1 cellular context compared by ENCODE assay signal in the genomic region with DNA sequence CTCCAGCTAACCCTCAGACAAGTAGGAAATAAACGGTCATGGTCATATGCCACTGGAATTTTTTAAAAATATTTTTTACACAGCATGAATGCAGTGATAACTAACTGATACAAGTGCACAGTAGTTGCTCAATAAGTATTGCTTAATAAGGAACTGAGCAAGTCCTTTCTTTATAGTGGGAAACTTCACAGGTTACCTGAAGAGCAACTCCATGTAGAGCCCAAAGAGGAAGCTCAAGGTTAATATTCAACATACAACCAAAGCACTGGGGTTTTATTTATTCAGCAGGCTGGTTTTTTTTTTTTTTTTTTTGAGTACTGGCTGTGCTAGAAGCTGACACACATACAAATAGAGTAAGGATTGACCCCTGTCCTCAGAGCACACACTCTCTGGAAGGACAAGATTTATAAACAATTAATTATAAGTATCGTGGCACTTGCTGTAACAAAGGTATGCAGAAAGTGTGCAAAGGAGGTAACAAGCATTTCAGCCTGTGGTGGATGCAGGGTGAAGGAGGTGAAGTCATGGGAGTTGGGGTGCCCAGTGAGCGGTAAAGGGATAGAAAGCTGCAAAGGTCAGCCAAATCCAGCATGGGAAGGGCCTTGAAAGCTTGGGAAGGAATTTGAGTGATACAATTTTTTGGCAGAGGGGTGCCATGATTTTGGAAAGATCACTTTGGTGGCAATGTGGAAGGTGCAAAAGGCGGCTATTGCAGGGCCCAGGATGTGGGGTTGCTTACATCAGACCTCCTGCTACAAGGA.
TF ChIP-seq lines count a peak whose summit lies in the region.

No MANE protein-coding gene starts in this region.

TF ChIP-seq in HepG2, 621 proteins besides CTCF, POLR2A, EP300 and RAD21 (continues in another document):
- TF ChIP-seq SP4 (CRISPR knock-in tag; IDR thresholded peaks at IDR 0.05): no peak
- no peak for TF ChIP-seq ZNF232 (CRISPR knock-in tag; IDR thresholded peaks at IDR 0.05; ENCODE audit: borderline replicate concordance)
- TF ChIP-seq ZBTB20 (CRISPR knock-in tag; IDR thresholded peaks at IDR 0.05; ENCODE audit: borderline replicate concordance, low read depth): no peak
- no peak for TF ChIP-seq HNRNPK (IDR thresholded peaks at IDR 0.05; ENCODE audit: low read depth, low read length, poor library complexity, severe bottlenecking)
- no peak for TF ChIP-seq AHR (CRISPR knock-in tag; IDR thresholded peaks at IDR 0.05)
- TF ChIP-seq HMG20A (CRISPR knock-in tag; IDR thresholded peaks at IDR 0.05; ENCODE audit: borderline replicate concordance): peak; percentile 40; the same call in 1 of the 2 replicates
- TF ChIP-seq PAF1 (CRISPR knock-in tag; IDR thresholded peaks at IDR 0.05): no peak
- no peak for TF ChIP-seq BHLHE40 (IDR thresholded peaks at IDR 0.05; ENCODE audit: low read length)
- TF ChIP-seq PAXIP1 (CRISPR knock-in tag; conservative IDR thresholded peaks at IDR 0.05): peak; percentile 70
- TF ChIP-seq ZMYM3 (CRISPR knock-in tag; IDR thresholded peaks at IDR 0.05): 0 out of 2 replicates have a peak, but pooled peaks have one; percentile 15
- peak; percentile 88; the same call in 1 of the 2 replicates for TF ChIP-seq RBAK (CRISPR knock-in tag; IDR thresholded peaks at IDR 0.05)
- no peak for TF ChIP-seq RFXAP (CRISPR knock-in tag; IDR thresholded peaks at IDR 0.05; ENCODE audit: borderline replicate concordance)
- TF ChIP-seq XRCC5 (optimal IDR thresholded peaks at IDR 0.05; ENCODE audit: low read length): peak; percentile 5
- no peak; the same call in 1 of the 2 replicates for TF ChIP-seq MIER3 (CRISPR knock-in tag; IDR thresholded peaks at IDR 0.05; ENCODE audit: borderline replicate concordance)
- no peak for TF ChIP-seq ZNF431 (CRISPR knock-in tag; IDR thresholded peaks at IDR 0.05; ENCODE audit: borderline replicate concordance, low read depth)
- peak; percentile 24; the same call in 1 of the 2 replicates for TF ChIP-seq TCF7 (IDR thresholded peaks at IDR 0.05; ENCODE audit: low read depth)
- TF ChIP-seq SOX6 (IDR thresholded peaks at IDR 0.05): no peak
- TF ChIP-seq SOX6 (CRISPR knock-in tag; IDR thresholded peaks at IDR 0.05): peak; percentile 51; the same call in 1 of the 2 replicates
- no peak for TF ChIP-seq NRL (CRISPR knock-in tag; IDR thresholded peaks at IDR 0.05; ENCODE audit: borderline replicate concordance)
- TF ChIP-seq MTA1 (CRISPR knock-in tag; IDR thresholded peaks at IDR 0.05; ENCODE audit: borderline replicate concordance): no peak
- TF ChIP-seq HNF4A (CRISPR knock-in tag; IDR thresholded peaks at IDR 0.05): no peak; the same call in 1 of the 2 replicates
- peak; percentile 54; the same call in 1 of the 2 replicates for TF ChIP-seq GFI1 (CRISPR knock-in tag; IDR thresholded peaks at IDR 0.05; ENCODE audit: borderline replicate concordance)
- TF ChIP-seq PHF21A (CRISPR knock-in tag; IDR thresholded peaks at IDR 0.05): peak; percentile 66
- TF ChIP-seq SMARCC2 (IDR thresholded peaks at IDR 0.05): no peak
- no peak for TF ChIP-seq ZNF160 (CRISPR knock-in tag; IDR thresholded peaks at IDR 0.05)
- TF ChIP-seq, protein P1, sequence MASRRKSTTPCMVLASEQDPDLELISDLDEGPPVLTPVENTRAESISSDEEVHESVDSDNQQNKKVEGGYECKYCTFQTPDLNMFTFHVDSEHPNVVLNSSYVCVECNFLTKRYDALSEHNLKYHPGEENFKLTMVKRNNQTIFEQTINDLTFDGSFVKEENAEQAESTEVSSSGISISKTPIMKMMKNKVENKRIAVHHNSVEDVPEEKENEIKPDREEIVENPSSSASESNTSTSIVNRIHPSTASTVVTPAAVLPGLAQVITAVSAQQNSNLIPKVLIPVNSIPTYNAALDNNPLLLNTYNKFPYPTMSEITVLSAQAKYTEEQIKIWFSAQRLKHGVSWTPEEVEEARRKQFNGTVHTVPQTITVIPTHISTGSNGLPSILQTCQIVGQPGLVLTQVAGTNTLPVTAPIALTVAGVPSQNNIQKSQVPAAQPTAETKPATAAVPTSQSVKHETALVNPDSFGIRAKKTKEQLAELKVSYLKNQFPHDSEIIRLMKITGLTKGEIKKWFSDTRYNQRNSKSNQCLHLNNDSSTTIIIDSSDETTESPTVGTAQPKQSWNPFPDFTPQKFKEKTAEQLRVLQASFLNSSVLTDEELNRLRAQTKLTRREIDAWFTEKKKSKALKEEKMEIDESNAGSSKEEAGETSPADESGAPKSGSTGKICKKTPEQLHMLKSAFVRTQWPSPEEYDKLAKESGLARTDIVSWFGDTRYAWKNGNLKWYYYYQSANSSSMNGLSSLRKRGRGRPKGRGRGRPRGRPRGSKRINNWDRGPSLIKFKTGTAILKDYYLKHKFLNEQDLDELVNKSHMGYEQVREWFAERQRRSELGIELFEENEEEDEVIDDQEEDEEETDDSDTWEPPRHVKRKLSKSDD (CRISPR knock-in tag; IDR thresholded peaks at IDR 0.05; ENCODE audit: low read depth): no peak
- no peak for TF ChIP-seq FOXO1 (CRISPR knock-in tag; IDR thresholded peaks at IDR 0.05)
- no peak for TF ChIP-seq SMC3 (IDR thresholded peaks at IDR 0.05; ENCODE audit: low read length)
- no peak for TF ChIP-seq ZNF549 (CRISPR knock-in tag; IDR thresholded peaks at IDR 0.05)
- TF ChIP-seq HNRNPUL1 (IDR thresholded peaks at IDR 0.05; ENCODE audit: low read depth, low read length): no peak
- TF ChIP-seq ZNF777 (CRISPR knock-in tag; IDR thresholded peaks at IDR 0.05): no peak
- no peak for TF ChIP-seq HOXA9 (CRISPR knock-in tag; IDR thresholded peaks at IDR 0.05; ENCODE audit: borderline replicate concordance)
- TF ChIP-seq HOXA7 (CRISPR knock-in tag; IDR thresholded peaks at IDR 0.05): no peak
- TF ChIP-seq NCOR1 (IDR thresholded peaks at IDR 0.05; ENCODE audit: borderline replicate concordance, low read length): peak; percentile 21; the same call in 1 of the 2 replicates
- no peak for TF ChIP-seq SNAI1 (CRISPR knock-in tag; IDR thresholded peaks at IDR 0.05; ENCODE audit: borderline replicate concordance)
- TF ChIP-seq TGIF2 (CRISPR knock-in tag; IDR thresholded peaks at IDR 0.05): peak; percentile 26; the same call in 1 of the 2 replicates
- TF ChIP-seq SAP130 (CRISPR knock-in tag; IDR thresholded peaks at IDR 0.05; ENCODE audit: low read depth): peak; percentile 41; the same call in 1 of the 2 replicates
- no peak for TF ChIP-seq ZSCAN25 (CRISPR knock-in tag; IDR thresholded peaks at IDR 0.05)
- TF ChIP-seq NCOA2 (CRISPR knock-in tag; IDR thresholded peaks at IDR 0.05): peak; percentile 46; the same call in 1 of the 2 replicates
- TF ChIP-seq NKX3-1 (CRISPR knock-in tag; IDR thresholded peaks at IDR 0.05): no peak
- peak; percentile 92 for TF ChIP-seq POGK (CRISPR knock-in tag; conservative IDR thresholded peaks at IDR 0.05)
- TF ChIP-seq HDAC1 (CRISPR knock-in tag; IDR thresholded peaks at IDR 0.05): 0 out of 2 replicates have a peak, but pooled peaks have one; percentile 23
- no peak for TF ChIP-seq THYN1 (CRISPR knock-in tag; IDR thresholded peaks at IDR 0.05; ENCODE audit: borderline replicate concordance, low read depth)
- no peak for TF ChIP-seq FOXA1 (IDR thresholded peaks at IDR 0.05)
- no peak for TF ChIP-seq FOXA1 (CRISPR knock-in tag; IDR thresholded peaks at IDR 0.05)
- no peak for TF ChIP-seq FOSL2 (CRISPR knock-in tag; IDR thresholded peaks at IDR 0.05)
- no peak for TF ChIP-seq FUBP1 (CRISPR knock-in tag; IDR thresholded peaks at IDR 0.05; ENCODE audit: borderline replicate concordance)
- no peak for TF ChIP-seq MATR3 (CRISPR knock-in tag; IDR thresholded peaks at IDR 0.05)
- peak; percentile 42; the same call in 1 of the 2 replicates for TF ChIP-seq FOXP4 (CRISPR knock-in tag; IDR thresholded peaks at IDR 0.05)
- TF ChIP-seq ZNF362 (CRISPR knock-in tag; IDR thresholded peaks at IDR 0.05; ENCODE audit: borderline replicate concordance): peak; percentile 93
- no peak for TF ChIP-seq ZNF569 (CRISPR knock-in tag; IDR thresholded peaks at IDR 0.05; ENCODE audit: borderline replicate concordance)
- peak; percentile 85 for TF ChIP-seq CEBPB (IDR thresholded peaks at IDR 0.05; ENCODE audit: borderline replicate concordance, low read depth, low read length)
- peak; percentile 62; the same call in 1 of the 2 replicates for TF ChIP-seq ZNF3 (CRISPR knock-in tag; IDR thresholded peaks at IDR 0.05)
- TF ChIP-seq MXD4 (CRISPR knock-in tag; IDR thresholded peaks at IDR 0.05): no peak
- TF ChIP-seq ZNF367 (CRISPR knock-in tag; IDR thresholded peaks at IDR 0.05; ENCODE audit: borderline replicate concordance): no peak
- TF ChIP-seq SRF (IDR thresholded peaks at IDR 0.05; ENCODE audit: low read depth, low read length): no peak
- TF ChIP-seq MIER2 (CRISPR knock-in tag; IDR thresholded peaks at IDR 0.05): no peak
- TF ChIP-seq ZNF607 (CRISPR knock-in tag; IDR thresholded peaks at IDR 0.05; ENCODE audit: borderline replicate concordance): no peak
- no peak for TF ChIP-seq TRIM24 (CRISPR knock-in tag; IDR thresholded peaks at IDR 0.05)
- no peak for TF ChIP-seq TBL1XR1 (IDR thresholded peaks at IDR 0.05; ENCODE audit: borderline replicate concordance, low read length, partially characterized antibody)
